In the genomic region with DNA sequence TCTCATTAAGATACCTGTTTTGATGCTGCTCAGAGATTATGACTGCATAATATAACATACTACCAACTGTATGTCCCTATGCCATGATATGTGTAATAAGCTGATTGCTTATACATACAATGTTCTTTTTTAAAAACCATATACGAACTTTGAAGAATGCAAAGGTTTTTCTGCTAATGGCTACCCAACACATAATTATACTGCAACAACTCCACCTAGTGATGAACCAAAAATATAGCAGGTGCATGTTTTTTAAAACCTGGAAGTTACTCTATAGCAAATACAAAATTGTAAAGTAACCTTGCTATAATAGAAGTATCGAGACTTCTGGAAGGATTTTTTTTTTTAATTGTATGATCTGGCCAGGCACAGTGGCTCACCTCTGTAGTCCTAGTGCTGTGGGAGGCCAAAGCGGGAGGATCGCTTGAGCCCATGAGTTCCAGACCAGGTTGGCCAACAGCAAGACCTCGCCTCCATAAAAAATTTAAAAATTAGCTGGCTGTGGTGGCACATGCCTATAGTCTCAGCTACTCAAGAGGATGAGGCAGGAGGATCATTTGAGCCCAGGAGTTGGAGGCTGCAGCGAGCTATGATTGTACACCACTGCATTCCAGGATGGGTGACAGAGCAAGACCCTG, we compare ENCODE assay signal across 9 cellular contexts. TPM values are rescaled to one million over a fixed set of nuclear protein-coding genes. Genes with fewer than 3 reads are reported as not detected.
A peak's percentile ranks its signal among the peaks of the same experiment; 100 is the strongest.
DNase-seq lines count a peak whose midpoint lies in the region; TF ChIP-seq lines count a peak whose summit lies in the region.
"Had no signal": no experiment of that assay in that cellular context is flagged by ENCODE, and none has a peak within 500 bp of the region (broad histone marks: within the 10 kb centered on the region; RNA-seq: fewer than 3 reads in every experiment).

No MANE protein-coding gene starts in this region.

- no peaks in the 10 kb centered on the region for H3K9me3 ChIP-seq in MM.1S (replicated peaks; ENCODE audit: insufficient read depth, low read length)
- no peaks in the 10 kb centered on the region for H3K9me3 ChIP-seq in hepatocyte (ENCODE audit: low read depth)
- H3K9me3 ChIP-seq in suprapubic skin = no peaks in the 10 kb centered on the region
- H3K9me3 ChIP-seq: BLaER1 treated with 17β-estradiol and CSF1 and Interleukin-3, amounts not matched to agents 10 nM and 100 nM had no signal

- H3K4me1 ChIP-seq in MM.1S (ENCODE audit: low read length) (no peaks in the 10 kb centered on the region), hepatocyte (ENCODE audit: insufficient read depth) (no peaks in the 10 kb centered on the region), suprapubic skin (no peaks in the 10 kb centered on the region)

- no peak for TF ChIP-seq POLR2A in suprapubic skin (IDR thresholded peaks at IDR 0.05)

- no peak overlapping the region for H3K9ac ChIP-seq in MM.1S (ENCODE audit: low read length)
- H3K9ac ChIP-seq: BLaER1 treated with 17β-estradiol and CSF1 and Interleukin-3, amounts not matched to agents 10 nM and 100 nM had no signal

- H3K9me2 ChIP-seq in MM.1S (replicated peaks; ENCODE audit: insufficient read depth, low read length) (no peaks in the 10 kb centered on the region), hepatocyte (replicated peaks; ENCODE audit: insufficient read depth) (no peaks in the 10 kb centered on the region)

- H3K27ac ChIP-seq in MM.1S (ENCODE audit: low read length) = no peak overlapping the region
- H3K27ac ChIP-seq in hepatocyte = no peak overlapping the region
- no peak overlapping the region for H3K27ac ChIP-seq in suprapubic skin
- H3K27ac ChIP-seq: BLaER1 treated with 17β-estradiol and CSF1 and Interleukin-3, amounts not matched to agents 10 nM and 100 nM had no signal

- H3K4me3 ChIP-seq in MM.1S (ENCODE audit: low read length) = no peak overlapping the region
- H3K4me3 ChIP-seq in hepatocyte = no peak overlapping the region
- H3K4me3 ChIP-seq in suprapubic skin = no peak overlapping the region
- H3K4me3 ChIP-seq: BLaER1 treated with 17β-estradiol and CSF1 and Interleukin-3, amounts not matched to agents 10 nM and 100 nM had no signal

- no peaks in the 10 kb centered on the region for H3K36me3 ChIP-seq in MM.1S (replicated peaks; ENCODE audit: insufficient read depth, low read length)
- no peaks in the 10 kb centered on the region for H3K36me3 ChIP-seq in hepatocyte (replicated peaks; ENCODE audit: insufficient read depth, low read depth)
- no peaks in the 10 kb centered on the region for H3K36me3 ChIP-seq in suprapubic skin
- H3K36me3 ChIP-seq: BLaER1 treated with 17β-estradiol and CSF1 and Interleukin-3, amounts not matched to agents 10 nM and 100 nM had no signal

- no peaks in the 10 kb centered on the region for H3F3A ChIP-seq in MM.1S (ENCODE audit: insufficient read depth, low read length)

- H3K79me2 ChIP-seq in MM.1S (ENCODE audit: low read length) (no peaks in the 10 kb centered on the region), hepatocyte (peaks cover 11% of the 10 kb centered on the region)

- TF ChIP-seq EP300 in suprapubic skin (IDR thresholded peaks at IDR 0.05) = no peak

- TF ChIP-seq CTCF in MM.1S (IDR thresholded peaks at IDR 0.05; ENCODE audit: low read length) (peak; percentile 70), hepatocyte (IDR thresholded peaks at IDR 0.05; ENCODE audit: poor library complexity) (peak; percentile 71), suprapubic skin (IDR thresholded peaks at IDR 0.05) (peak; percentile 9 to 28)

- 79% methylated on average over 6 of the region's 6 CpGs for WGBS in hepatocyte (ENCODE audit: low lambda C conversion rate, missing lambda C conversion rate)
- WGBS in suprapubic skin = 66% methylated on average over 6 of the region's 6 CpGs

- H3K4me2 ChIP-seq in MM.1S (ENCODE audit: low read depth, low read length) = no peak overlapping the region
- no peak overlapping the region for H3K4me2 ChIP-seq in hepatocyte
- H3K4me2 ChIP-seq: BLaER1 treated with 17β-estradiol and CSF1 and Interleukin-3, amounts not matched to agents 10 nM and 100 nM had no signal

- H2AFZ ChIP-seq in MM.1S (ENCODE audit: low read length) (no peak overlapping the region), hepatocyte (no peak overlapping the region)

- H3K27me3 ChIP-seq in MM.1S (replicated peaks; ENCODE audit: insufficient read depth, low read length) (no peaks in the 10 kb centered on the region), hepatocyte (no peaks in the 10 kb centered on the region), suprapubic skin (no peaks in the 10 kb centered on the region)
- H3K27me3 ChIP-seq: BLaER1 treated with 17β-estradiol and CSF1 and Interleukin-3, amounts not matched to agents 10 nM and 100 nM had no signal

- DNase-seq in DMS153 (lab: John Stamatoyannopoulos, UW) (peak; percentile 5), DMS153 treated with DMSO at 0.1 percent for 48 hours (lab: John Stamatoyannopoulos, UW; ENCODE audit: unreplicated experiment) (no peak), MM.1S (peak; percentile 42), amniotic epithelial cell (ENCODE audit: low read depth) (peak; percentile 32), hepatocyte (ENCODE audit: low spot score) (peak; percentile 40), suprapubic skin (ENCODE audit: low spot score in 2 of 2) (no peak), NCI-H128 (lab: John Stamatoyannopoulos, UW; ENCODE audit: unreplicated experiment) (no peak)
- DNase-seq in activated CD4-positive, alpha-beta T cell treated with anti-CD3 and anti-CD28 coated beads for 1 hour = no peak

- H4K20me1 ChIP-seq in MM.1S (ENCODE audit: insufficient read depth, low read length) (no peaks in the 10 kb centered on the region), hepatocyte (ENCODE audit: insufficient read depth, poor library complexity, severe bottlenecking) (no peaks in the 10 kb centered on the region)

RNA-seq across cellular contexts. Expression of gene HOMER1, which starts 49.1 kb away (rescaled TPM):
- total RNA-seq in hepatocyte (13.3 and 14.2 TPM in 2 replicates), suprapubic skin (1 to 10 TPM; 6.0 to 7.5 (median 7.0) TPM)
- polyA plus RNA-seq in hepatocyte = 9.8 and 12.0 TPM in 2 replicates

Comparison
In these comparisons a context has a peak if more than half of its experiments do, and no peak if none do; other contexts are left out.
1. DNase-seq: peak in DMS153 (single experiment), MM.1S (single experiment), amniotic epithelial cell (single experiment) and hepatocyte (single experiment); none in DMS153 treated with DMSO at 0.1 percent for 48 hours (single experiment), suprapubic skin (0 of 2), activated CD4-positive, alpha-beta T cell treated with anti-CD3 and anti-CD28 coated beads for 1 hour (single experiment) and NCI-H128 (single experiment).
2. CTCF ChIP-seq: peak in every context shown above with its lines; median percentile 71 in hepatocyte; 70 in MM.1S; 18 in suprapubic skin.